In genomic region chr3:58432905-58433304, GRCh38 we compare ENCODE assay signal across 8 cellular contexts. TPM values are rescaled to one million over a fixed set of nuclear protein-coding genes. Genes with fewer than 3 reads are reported as not detected.
DNase-seq lines count a peak whose midpoint lies in the region; ATAC-seq and TF ChIP-seq lines count a peak whose summit lies in the region.

No MANE protein-coding gene starts in this region.

- H3K9me3 ChIP-seq in GM23248 (ENCODE audit: low read depth) (no peaks in the 10 kb centered on the region), gastroesophageal sphincter (no peaks in the 10 kb centered on the region), skeletal muscle satellite cell (replicated peaks; ENCODE audit: low read length) (no peaks in the 10 kb centered on the region)

- in situ Hi-C loops in GM23248 (cut with MboI), result no loop called here

- ATAC-seq in gastroesophageal sphincter, result no peak
- no peak for ATAC-seq in HG02610 (IDR thresholded peaks at IDR 0.05; ENCODE audit: unreplicated experiment)

- TF ChIP-seq CTCF in WI38 (IDR thresholded peaks at IDR 0.05; ENCODE audit: low read depth, low read length) (no peak), gastroesophageal sphincter (IDR thresholded peaks at IDR 0.05) (no peak)

- H2AFZ ChIP-seq in GM23248, result peak overlapping the region; percentile 76

- H3K4me3 ChIP-seq in GM23248 (peak overlapping the region; percentile 85), WI38 (ENCODE audit: low read depth, low read length) (peak overlapping the region; percentile 83), gastroesophageal sphincter (peak overlapping the region; percentile 72 to 77), skeletal muscle satellite cell (ENCODE audit: low read length) (peak overlapping the region; percentile 100)

- peak overlapping the region; percentile 63 for H3K27ac ChIP-seq in GM23248
- H3K27ac ChIP-seq in gastroesophageal sphincter, result peak overlapping the region; percentile 74 to 96 (median 94)

- peaks cover 35% of the 10 kb centered on the region for H3F3A ChIP-seq in GM23248 (ENCODE audit: insufficient read depth)

- no peaks in the 10 kb centered on the region for H4K20me1 ChIP-seq in GM23248 (ENCODE audit: insufficient read depth)

- peak overlapping the region; percentile 86 for H3K9ac ChIP-seq in GM23248
- peak overlapping the region; percentile 93 for H3K9ac ChIP-seq in skeletal muscle satellite cell (ENCODE audit: low read depth, low read length)

- H3K4me1 ChIP-seq in GM23248 (ENCODE audit: insufficient read depth) (peaks cover 30% of the 10 kb centered on the region), gastroesophageal sphincter (peaks cover 2 to 80% (median 20%) of the 10 kb centered on the region in 3 donors), skeletal muscle satellite cell (ENCODE audit: control insufficient read depth, insufficient read depth, low read length) (peaks cover 16% of the 10 kb centered on the region)

- H3K9me2 ChIP-seq in GM23248 (ENCODE audit: insufficient read depth), result no peaks in the 10 kb centered on the region

- no peak for TF ChIP-seq POLR2A in gastroesophageal sphincter (IDR thresholded peaks at IDR 0.05)

- DNase-seq in GM23248 (peak; percentile 34), Kasumi-1 (lab: John Stamatoyannopoulos, UW) (no peak), NCI-H2171 (lab: John Stamatoyannopoulos, UW) (no peak), AG08396 (ENCODE audit: low spot score) (no peak)

- H3K4me2 ChIP-seq in GM23248 (ENCODE audit: unreplicated experiment), result peak overlapping the region; percentile 94
- peak overlapping the region; percentile 86 for H3K4me2 ChIP-seq in skeletal muscle satellite cell (ENCODE audit: low read length)

- H3K27me3 ChIP-seq in GM23248 (replicated peaks; ENCODE audit: insufficient read depth) (no peaks in the 10 kb centered on the region), gastroesophageal sphincter (no peaks in the 10 kb centered on the region), skeletal muscle satellite cell (ENCODE audit: control insufficient read depth, insufficient read depth, low read length) (no peaks in the 10 kb centered on the region)

- peaks cover 38% of the 10 kb centered on the region for H3K36me3 ChIP-seq in GM23248 (ENCODE audit: low read depth)
- H3K36me3 ChIP-seq in gastroesophageal sphincter, result peaks cover 10 to 41% of the 10 kb centered on the region in 2 donors
- peaks cover 40% of the 10 kb centered on the region for H3K36me3 ChIP-seq in skeletal muscle satellite cell (ENCODE audit: insufficient read depth, low read length)

- 45 to 55% methylated on average over 6 of the region's 6 CpGs for WGBS in GM23248 (ENCODE audit: low coverage in 1 of 2, low lambda C conversion rate in 2 of 2, missing lambda C conversion rate in 2 of 2), 2 experiments
- WGBS in gastroesophageal sphincter (ENCODE audit: low coverage in 1 of 2), 2 donors, result 14 to 51% methylated on average over 3 to 6 of the region's 6 CpGs

- no peak for TF ChIP-seq EP300 in gastroesophageal sphincter (IDR thresholded peaks at IDR 0.05)

- H3K79me2 ChIP-seq in GM23248 (ENCODE audit: insufficient read depth), result peaks cover 26% of the 10 kb centered on the region

RNA-seq across cellular contexts. Expression of gene PDHB, which starts 0.7 kb away (rescaled TPM):
- 108 and 110 TPM in 2 replicates for total RNA-seq in GM23248 (2014; rRNA removed; shearing (Covaris generic))
- polyA plus RNA-seq in GM23248 (2016; fragmentation: Nextera tagmentation; extraction: Ambion mirVana), result 119 and 126 TPM in 2 replicates
- total RNA-seq in gastroesophageal sphincter, result 100 to 1,000 TPM in 3 of 4 donors, 10 to 100 TPM in 1; 90.1 to 213 (median 146) TPM
- total RNA-seq in skeletal muscle satellite cell (2012; rRNA removed), result 48.9 and 62.9 TPM in 2 replicates

RNA-seq across cellular contexts. Expression of gene KCTD6, which starts 59.0 kb away (rescaled TPM):
- total RNA-seq in GM23248 (2014; rRNA removed; shearing (Covaris generic)), result 12.3 and 13.7 TPM in 2 replicates
- 12.8 and 15.7 TPM in 2 replicates for polyA plus RNA-seq in GM23248 (2016; fragmentation: Nextera tagmentation; extraction: Ambion mirVana)
- 10 to 100 TPM; 13.1 to 17.8 (median 16.3) TPM for total RNA-seq in gastroesophageal sphincter
- total RNA-seq in skeletal muscle satellite cell (2012; rRNA removed), result 6.3 and 6.8 TPM in 2 replicates
